In genomic region chr5:142091922-142092321, GRCh38 we compare ENCODE assay signal across 22 cellular contexts.
"Had no signal": no experiment of that assay in that cellular context is flagged by ENCODE, and none has a peak within 500 bp of the region (broad histone marks: within the 10 kb centered on the region; RNA-seq: fewer than 3 reads in every experiment).

No MANE protein-coding gene starts in this region.

- H3K27me3 Mint-ChIP-seq: T-cell had no signal

- ATAC-seq: Panc1, PC-3, T-cell had no signal

- H3K36me3 Mint-ChIP-seq: T-cell had no signal

- H3K4me3 Mint-ChIP-seq: T-cell had no signal

- H3K4me3 ChIP-seq: MG63 had no signal

- H3K9me3 Mint-ChIP-seq: T-cell had no signal

- H3K27me3 ChIP-seq: MG63 had no signal

- H3K27ac ChIP-seq: RWPE1 had no signal

- H3K9me3 ChIP-seq: MG63, SK-N-SH had no signal

- H3K36me3 ChIP-seq: MG63 had no signal

- DNase-seq: Karpas-422, KG1, MG63, NCI-H1092, NCI-H1105 treated with DMSO at 0.1 percent for 48 hours, NCI-H1417 treated with DMSO at 0.1 percent for 48 hours, NCI-H146, NCI-H1694 treated with DMSO at 0.1 percent for 48 hours, NCI-H1930, NCI-H2081, NCI-H2107, NCI-H2227 treated with DMSO at 0.1 percent for 48 hours, NCI-H524, NCI-H526 treated with DMSO at 0.1 percent for 48 hours, NCI-H748 treated with DMSO at 0.1 percent for 48 hours, PC-3, SHP77, SK-N-SH, SW 1271, T-cell had no signal
